Comparison of ENCODE assay signal across 30 cellular contexts in the genomic region with DNA sequence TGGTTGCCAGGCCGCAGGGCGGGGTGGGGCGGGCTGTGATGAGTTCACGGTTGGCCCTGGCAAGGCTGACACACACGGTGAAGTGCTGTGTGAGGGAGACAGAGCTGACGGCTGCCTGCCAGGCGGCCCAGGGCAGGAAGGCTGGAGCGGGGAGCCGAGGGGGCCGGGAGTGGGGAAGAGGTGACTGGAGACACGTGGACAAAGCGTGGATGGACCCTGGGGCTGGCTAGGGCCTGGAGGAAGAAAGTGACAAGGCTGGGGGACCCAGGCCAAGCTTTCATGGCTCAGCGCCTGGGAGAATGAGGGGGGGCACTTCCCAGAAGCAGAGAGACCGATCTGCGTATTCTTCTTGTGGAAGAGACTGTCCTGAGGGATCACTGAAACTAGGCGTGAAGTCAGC.
DNase-seq lines count a peak whose midpoint lies in the region; ATAC-seq, FAIRE-seq and TF ChIP-seq lines count a peak whose summit lies in the region.
"Had no signal": no experiment of that assay in that cellular context is flagged by ENCODE, and none has a peak within 500 bp of the region (broad histone marks: within the 10 kb centered on the region; RNA-seq: fewer than 3 reads in every experiment).

No MANE protein-coding gene starts in this region.

- FAIRE-seq in H54 (lab: Jason Lieb, UNC) = no peak
- FAIRE-seq: colon, GM12891 had no signal

- DNase-seq in Right ventricle myocardium inferior (ENCODE audit: missing footprints) (no peak), cardiac septum (ENCODE audit: low spot score) (no peak), left ventricle myocardium superior (peak; percentile 57), omental fat pad (ENCODE audit: low spot score) (no peak), H54 (ENCODE audit: insufficient read length, low spot score) (no peak)
- DNase-seq: 8988T; activated CD4-positive, alpha-beta T cell treated with anti-CD3 and anti-CD28 coated beads for 4 hours; activated T-cell treated with anti-CD3 and anti-CD28 coated beads, Interleukin-2, amount 50 U/mL, for 24 hours; brain microvascular endothelial cell; CD4-positive, alpha-beta memory T cell; effector CD8-positive, alpha-beta T cell; EL; H9; immature natural killer cell; IMR-90; mucosa of descending colon; NCI-H187; NCI-H524; NK-92 treated with Interleukin-12 subunit alpha and Interleukin-12 subunit beta, amount 100 ng/mL, for 24 hours; PC-3; SHP77; stimulated activated CD4-positive, alpha-beta T cell treated with anti-CD3 and anti-CD28 coated beads, Interleukin-15, amount 100 ng/mL, for 24 hours; stimulated activated naive B cell treated with anti-CD40 and anti-IgM and Interleukin-4, amounts not matched to agents 10 μg/mL and 1 μg/mL and 100 μg/mL, for 72 hours; tibial artery had no signal

- no peak for TF ChIP-seq CTCF in omental fat pad (IDR thresholded peaks at IDR 0.05)

- TF ChIP-seq POLR2A in H54 (IDR thresholded peaks at IDR 0.05; ENCODE audit: low read depth, low read length) = no peak

- intact Hi-C loops in Right ventricle myocardium inferior (cut with DNase I) = no loop called here
- intact Hi-C loops in cardiac septum (cut with DNase I) = no loop called here
- intact Hi-C loops in left ventricle myocardium superior (cut with micrococcal nuclease) = no loop called here

- ATAC-seq in Right ventricle myocardium inferior = peak; percentile 6
- no peak for ATAC-seq in left ventricle myocardium superior
- ATAC-seq in omental fat pad (ENCODE audit: low FRiP score) = peak; percentile 33
- ATAC-seq in HG03159 (IDR thresholded peaks at IDR 0.05; ENCODE audit: unreplicated experiment) = no peak
- ATAC-seq in GM19023 (IDR thresholded peaks at IDR 0.05; ENCODE audit: unreplicated experiment) = no peak
- no peak for ATAC-seq in GM21723 (IDR thresholded peaks at IDR 0.05; ENCODE audit: unreplicated experiment)
- ATAC-seq: mucosa of descending colon; natural killer cell treated with Interleukin-12 subunit alpha and Interleukin-12 subunit beta and Interleukin-15 and Interleukin-18, amount 100 ng/mL, for 72 hours; PC-3; stimulated activated naive B cell treated with anti-CD40 and anti-IgM and Interleukin-4, amounts not matched to agents 10 μg/mL and 1 μg/mL and 100 μg/mL, for 72 hours had no signal

Comparison
In these comparisons a context has a peak if more than half of its experiments do, and no peak if none do; other contexts are left out.
1. ATAC-seq: peak in Right ventricle myocardium inferior (single experiment) and omental fat pad (single experiment); none in left ventricle myocardium superior (single experiment), HG03159 (single experiment), GM19023 (single experiment) and GM21723 (single experiment).